ENCODE assay signal across 10 cellular contexts in genomic region chr4:173074501-173074946, GRCh38.
DNase-seq lines count a peak whose midpoint lies in the region; ATAC-seq and TF ChIP-seq lines count a peak whose summit lies in the region.
"Had no signal": no experiment of that assay in that cellular context is flagged by ENCODE, and none has a peak within 500 bp of the region (broad histone marks: within the 10 kb centered on the region; RNA-seq: fewer than 3 reads in every experiment).

No MANE protein-coding gene starts in this region.

- H3K27me3 ChIP-seq in breast epithelium (no peaks in the 10 kb centered on the region), gastroesophageal sphincter (no peaks in the 10 kb centered on the region)
- H3K27me3 ChIP-seq: esophagus muscularis mucosa had no signal

- peak overlapping the region; percentile 59 for H3K27ac Mint-ChIP-seq in MCF 10A (ENCODE audit: low read depth, unreplicated experiment)

- H3K4me3 ChIP-seq in breast epithelium (no peak overlapping the region), gastroesophageal sphincter (no peak overlapping the region)
- H3K4me3 ChIP-seq: esophagus muscularis mucosa had no signal

- BruUV-seq in MCF 10A (replicated peaks; lab: Mats Ljungman, UMichigan) = no TSS peak

- POLR2A ChIA-PET in MCF 10A (lab: Yijun Ruan, JAX) = interaction anchor here (0.7 to 6.2 kb wide), 7 partner anchors 21 to 178 kb away, joined by 3 to 47 read pairs (median 3); partner anchors contain the start of gene GALNT7

- TF ChIP-seq POLR2A in breast epithelium (IDR thresholded peaks at IDR 0.05) = no peak
- TF ChIP-seq POLR2A in gastroesophageal sphincter (IDR thresholded peaks at IDR 0.05) = no peak

- no peaks in the 10 kb centered on the region for H3K4me1 ChIP-seq in breast epithelium
- peaks cover 0 to 11% (median 0%) of the 10 kb centered on the region in 3 donors for H3K4me1 ChIP-seq in gastroesophageal sphincter

- no peaks in the 10 kb centered on the region for H3K36me3 Mint-ChIP-seq in MCF 10A (ENCODE audit: insufficient read depth, unreplicated experiment)

- peak overlapping the region; percentile 13 for H3K4me3 Mint-ChIP-seq in MCF 10A (ENCODE audit: unreplicated experiment)

- H3K9me3 Mint-ChIP-seq in MCF 10A (ENCODE audit: unreplicated experiment) = peaks cover 10% of the 10 kb centered on the region

- peaks cover 29% of the 10 kb centered on the region for H3K4me1 Mint-ChIP-seq in MCF 10A (ENCODE audit: insufficient read depth, unreplicated experiment)

- CTCF ChIA-PET in MCF 10A (lab: Yijun Ruan, JAX) = interaction anchor here (0.7 to 2.0 kb wide), 3 partner anchors 35 to 97 kb away, joined by 3 to 8 read pairs (median 5); no protein-coding TSS in a partner anchor

- intact Hi-C loops in MCF 10A (cut with micrococcal nuclease) = loop anchor here (2.0 kb wide), 2 partner anchors 50 to 96 kb away; no protein-coding TSS in a partner anchor
- intact Hi-C loops in breast epithelium (cut with DNase I; ENCODE audit: low total_unique reads) = no loop called here

- TF ChIP-seq CTCF in MCF 10A (IDR thresholded peaks at IDR 0.05; ENCODE audit: unreplicated experiment) = no peak
- TF ChIP-seq CTCF in breast epithelium (IDR thresholded peaks at IDR 0.05) = no peak
- no peak for TF ChIP-seq CTCF in gastroesophageal sphincter (IDR thresholded peaks at IDR 0.05)
- TF ChIP-seq CTCF in GM10266 (IDR thresholded peaks at IDR 0.05; ENCODE audit: control insufficient read depth, insufficient read depth, low read depth, missing control alignments) = no peak

- no peak for TF ChIP-seq EP300 in gastroesophageal sphincter (IDR thresholded peaks at IDR 0.05)

- ATAC-seq in gastroesophageal sphincter (peak; percentile 68), HG03097 (IDR thresholded peaks at IDR 0.05; ENCODE audit: low FRiP score, unreplicated experiment) (no peak), HG03439 (IDR thresholded peaks at IDR 0.05; ENCODE audit: unreplicated experiment) (no peak)

- H3K36me3 ChIP-seq in breast epithelium (no peaks in the 10 kb centered on the region), gastroesophageal sphincter (no peaks in the 10 kb centered on the region)
- H3K36me3 ChIP-seq: esophagus muscularis mucosa had no signal

- peak; percentile 96 for DNase-seq in MCF 10A (ENCODE audit: unreplicated experiment)
- DNase-seq in breast epithelium (ENCODE audit: low spot score in 2 of 2) = no peak
- peak; percentile 80 for DNase-seq in RPMI7951 (ENCODE audit: low read depth)
- no peak for DNase-seq in GM10266 (ENCODE audit: extremely low spot score)
- no peak for DNase-seq in DMS114 treated with DMSO at 0.1 percent for 48 hours (lab: John Stamatoyannopoulos, UW; ENCODE audit: unreplicated experiment)

- no peaks in the 10 kb centered on the region for H3K27me3 Mint-ChIP-seq in MCF 10A (ENCODE audit: insufficient read depth, unreplicated experiment)

- H3K9me3 ChIP-seq in breast epithelium = peaks cover 7 to 18% of the 10 kb centered on the region in 2 donors
- H3K9me3 ChIP-seq in gastroesophageal sphincter = peaks cover 0 to 18% (median 0%) of the 10 kb centered on the region in 3 donors

- H3K27ac ChIP-seq in breast epithelium = no peak overlapping the region
- no peak overlapping the region for H3K27ac ChIP-seq in gastroesophageal sphincter
- H3K27ac ChIP-seq: C4-2B, esophagus muscularis mucosa had no signal

- 60 to 90% methylated on average over 3 of the region's 3 CpGs for WGBS in gastroesophageal sphincter (ENCODE audit: low coverage in 1 of 2), 2 donors

Comparison
In these comparisons a context has a peak if more than half of its experiments do, and no peak if none do; other contexts are left out.
1. DNase-seq: peak in MCF 10A (single experiment) and RPMI7951 (single experiment); none in breast epithelium (0 of 2), GM10266 (single experiment) and DMS114 treated with DMSO at 0.1 percent for 48 hours (single experiment).